ENCODE assay signal across 22 cellular contexts in genomic region chr11:17883946-17884345, GRCh38.
DNase-seq lines count a peak whose midpoint lies in the region; ATAC-seq and TF ChIP-seq lines count a peak whose summit lies in the region.
"Had no signal": no experiment of that assay in that cellular context is flagged by ENCODE, and none has a peak within 500 bp of the region (broad histone marks: within the 10 kb centered on the region; RNA-seq: fewer than 3 reads in every experiment).

No MANE protein-coding gene starts in this region.

- no peaks in the 10 kb centered on the region for H3K27me3 Mint-ChIP-seq in GM23338 (ENCODE audit: insufficient read depth, low read depth, poor library complexity)
- H3K27me3 Mint-ChIP-seq in WTC11 (ENCODE audit: low read depth): no peaks in the 10 kb centered on the region
- H3K27me3 Mint-ChIP-seq in naive thymus-derived CD8-positive, alpha-beta T cell: no peaks in the 10 kb centered on the region
- H3K27me3 Mint-ChIP-seq: CD4-positive, alpha-beta T cell had no signal

- H3K36me3 Mint-ChIP-seq in GM23338 (ENCODE audit: low read depth) (no peaks in the 10 kb centered on the region), WTC11 (no peaks in the 10 kb centered on the region)
- H3K36me3 Mint-ChIP-seq in naive thymus-derived CD8-positive, alpha-beta T cell: peaks cover 0 to 18% (median under 1%) of the 10 kb centered on the region in 3 donors

- intact Hi-C loops in spleen (cut with DNase I; ENCODE audit: low total_unique reads): no loop called here

- H3K79me2 ChIP-seq in GM23338 (replicated peaks; ENCODE audit: insufficient read depth): no peaks in the 10 kb centered on the region

- H2AK5ac ChIP-seq in neuronal stem cell (ENCODE audit: low read depth, low read length): peak overlapping the region; percentile 67

- CTCF ChIA-PET in WTC11 (lab: Charles Lee): interaction anchor here (1.0 to 2.0 kb wide), 6 partner anchors 10 to 163 kb away, joined by 3 to 8 read pairs (median 4); no protein-coding TSS in a partner anchor

- H2BK5ac ChIP-seq in neuronal stem cell (ENCODE audit: low read length): no peak overlapping the region

- H3K23ac ChIP-seq in neuronal stem cell (ENCODE audit: low read depth, low read length, poor library complexity): peak overlapping the region; percentile 23

- no peaks in the 10 kb centered on the region for H3K79me1 ChIP-seq in neuronal stem cell (ENCODE audit: low read depth, low read length)

- H2BK120ac ChIP-seq in neuronal stem cell (ENCODE audit: low read depth, low read length): no peak overlapping the region

- TF ChIP-seq CTCF in GM23338 (conservative IDR thresholded peaks at IDR 0.05; ENCODE audit: low read depth in 2 of 2) (no peak), WTC11 (IDR thresholded peaks at IDR 0.05) (no peak), spleen (IDR thresholded peaks at IDR 0.05 in 8 of 11, conservative IDR thresholded peaks at IDR 0.05 in 3 of 11) (no peak)

- H3F3A ChIP-seq in GM23338 (replicated peaks; ENCODE audit: low read depth): no peaks in the 10 kb centered on the region

- H3K27ac ChIP-seq in GM23338 (ENCODE audit: low read depth) (no peak overlapping the region), neuronal stem cell (replicated peaks; ENCODE audit: low read length) (no peak overlapping the region), spleen (no peak overlapping the region)
- H3K27ac ChIP-seq: A549; BLaER1 treated with 17β-estradiol and CSF1 and Interleukin-3, amounts not matched to agents 10 nM and 100 nM had no signal

- no peak overlapping the region for H4K8ac ChIP-seq in neuronal stem cell (ENCODE audit: low read depth, low read length)

- no peak overlapping the region for H2BK15ac ChIP-seq in neuronal stem cell (ENCODE audit: low read length)

- H3K9ac ChIP-seq in neuronal stem cell (ENCODE audit: low read depth, low read length, poor library complexity): no peak overlapping the region
- H3K9ac ChIP-seq: BLaER1 treated with 17β-estradiol and CSF1 and Interleukin-3, amounts not matched to agents 10 nM and 100 nM had no signal

- H3K27me3 ChIP-seq in GM23338 (ENCODE audit: insufficient read depth): no peaks in the 10 kb centered on the region
- H3K27me3 ChIP-seq in neuronal stem cell (ENCODE audit: control insufficient read depth in 3 of 3, insufficient read depth in 3 of 3, low read depth in 1 of 3, low read length in 3 of 3): no peaks in the 10 kb centered on the region
- H3K27me3 ChIP-seq in spleen (replicated peaks in 1 of 7): no peaks in the 10 kb centered on the region
- H3K27me3 ChIP-seq: BE2C; BLaER1 treated with 17β-estradiol and CSF1 and Interleukin-3, amounts not matched to agents 10 nM and 100 nM had no signal

- H3K9me2 ChIP-seq in GM23338 (ENCODE audit: insufficient read depth): no peaks in the 10 kb centered on the region

- H2AFZ ChIP-seq in GM23338: no peak overlapping the region
- no peak overlapping the region for H2AFZ ChIP-seq in neuronal stem cell (ENCODE audit: low read length)

- H4K91ac ChIP-seq in neuronal stem cell (ENCODE audit: low read depth, low read length, poor library complexity): no peak overlapping the region

- no peaks in the 10 kb centered on the region for H3K9me3 ChIP-seq in neuronal stem cell (replicated peaks in 1 of 2; ENCODE audit: control insufficient read depth in 2 of 2, insufficient read depth in 1 of 2, low read depth in 1 of 2, low read length in 2 of 2)
- H3K9me3 ChIP-seq in spleen: no peaks in the 10 kb centered on the region
- H3K9me3 ChIP-seq: A549; BE2C; BLaER1 treated with 17β-estradiol and CSF1 and Interleukin-3, amounts not matched to agents 10 nM and 100 nM had no signal

- H3K9me3 Mint-ChIP-seq in GM23338 (no peaks in the 10 kb centered on the region), WTC11 (no peaks in the 10 kb centered on the region)
- no peaks in the 10 kb centered on the region for H3K9me3 Mint-ChIP-seq in naive thymus-derived CD8-positive, alpha-beta T cell
- H3K9me3 Mint-ChIP-seq: CD14-positive monocyte; CD4-positive, alpha-beta T cell; CD8-positive, alpha-beta memory T cell had no signal

- H3K18ac ChIP-seq in neuronal stem cell (ENCODE audit: low read length): peak overlapping the region; percentile 54

- WGBS in neuronal stem cell (ENCODE audit: extremely low coverage in 2 of 2, insufficient read length in 2 of 2, insufficient replicate concordance in 1 of 2), 2 donors: no CpG with 5 or more reads among the region's 27 CpGs
- 94 to 98% (median 96%) methylated on average over 27 of the region's 27 CpGs for WGBS in spleen, 5 donors

- peak; percentile 27 for DNase-seq in GM23338 (ENCODE audit: low spot score)
- DNase-seq in WTC11 (ENCODE audit: low spot score): peak; percentile 22
- no peak for DNase-seq in neuronal stem cell (ENCODE audit: low spot score)
- no peak for DNase-seq in naive thymus-derived CD8-positive, alpha-beta T cell
- DNase-seq in spleen: no peak
- DNase-seq: 8988T; ACHN; AML-193; BE2C; CD4-positive, alpha-beta T cell; CD8-positive, alpha-beta memory T cell; DMS 273 treated with DMSO at 0.1 percent for 48 hours; DMS79; EL; GDM1; GOT3; HCEC 1CT had no signal

- no peak overlapping the region for H3K4me2 ChIP-seq in GM23338
- H3K4me2 ChIP-seq in neuronal stem cell (ENCODE audit: insufficient read depth, low read length, poor library complexity, severe bottlenecking): no peak overlapping the region
- H3K4me2 ChIP-seq: A549; BLaER1 treated with 17β-estradiol and CSF1 and Interleukin-3, amounts not matched to agents 10 nM and 100 nM had no signal

- H3K4me1 Mint-ChIP-seq in GM23338 (peaks cover 24% of the 10 kb centered on the region; the same call in 2 of the 3 replicates), WTC11 (peaks cover 17% of the 10 kb centered on the region)
- peaks cover 0 to 8% (median 0%) of the 10 kb centered on the region in 4 donors for H3K4me1 Mint-ChIP-seq in naive thymus-derived CD8-positive, alpha-beta T cell
- H3K4me1 Mint-ChIP-seq: CD14-positive monocyte; CD8-positive, alpha-beta memory T cell had no signal

- H3K4me1 ChIP-seq in GM23338 (ENCODE audit: insufficient read depth): peaks cover 4% of the 10 kb centered on the region; the same call in 1 of the 2 replicates
- peaks cover 7 to 10% of the 10 kb centered on the region in 2 donors for H3K4me1 ChIP-seq in neuronal stem cell (ENCODE audit: control insufficient read depth in 2 of 2, insufficient read depth in 1 of 2, low read depth in 1 of 2, low read length in 2 of 2)
- H3K4me1 ChIP-seq in spleen: no peaks in the 10 kb centered on the region
- H3K4me1 ChIP-seq: A549, BE2C had no signal

- H3K4ac ChIP-seq in neuronal stem cell (ENCODE audit: low read length): no peak overlapping the region

- ATAC-seq in GM23338: peak; percentile 35; the same call in 2 of the 3 replicates
- ATAC-seq in WTC11: no peak
- no peak for ATAC-seq in naive thymus-derived CD8-positive, alpha-beta T cell
- no peak for ATAC-seq in HG02852 (IDR thresholded peaks at IDR 0.05; ENCODE audit: unreplicated experiment)
- ATAC-seq: A549, GM12878 had no signal

- H3K36me3 ChIP-seq in GM23338 (ENCODE audit: insufficient read depth) (no peaks in the 10 kb centered on the region), neuronal stem cell (replicated peaks in 1 of 2; ENCODE audit: control insufficient read depth in 2 of 2, insufficient read depth in 2 of 2, low read length in 2 of 2) (no peaks in the 10 kb centered on the region), spleen (peaks cover 0 to 26% (median 0%) of the 10 kb centered on the region in 6 donors)
- H3K36me3 ChIP-seq: BE2C had no signal

- H2BK12ac ChIP-seq in neuronal stem cell (ENCODE audit: low read length): no peak overlapping the region

- POLR2A ChIA-PET in WTC11 (lab: Charles Lee): no interaction called here
- POLR2A ChIA-PET in naive thymus-derived CD8-positive, alpha-beta T cell (lab: Charles Lee): no interaction called here

- H3K27ac Mint-ChIP-seq in GM23338 (no peak overlapping the region), WTC11 (no peak overlapping the region)
- no peak overlapping the region for H3K27ac Mint-ChIP-seq in naive thymus-derived CD8-positive, alpha-beta T cell
- H3K27ac Mint-ChIP-seq: CD14-positive monocyte; CD4-positive, alpha-beta T cell; CD8-positive, alpha-beta memory T cell had no signal

- H3K14ac ChIP-seq in neuronal stem cell (ENCODE audit: low read length): no peak overlapping the region

- H3K4me3 Mint-ChIP-seq in GM23338 (no peak overlapping the region), WTC11 (no peak overlapping the region)
- no peak overlapping the region for H3K4me3 Mint-ChIP-seq in naive thymus-derived CD8-positive, alpha-beta T cell
- H3K4me3 Mint-ChIP-seq: CD14-positive monocyte; CD4-positive, alpha-beta T cell; CD8-positive, alpha-beta memory T cell had no signal

- H3K4me3 ChIP-seq in GM23338 (no peak overlapping the region), neuronal stem cell (ENCODE audit: low read length in 2 of 2) (no peak overlapping the region), spleen (no peak overlapping the region)
- H3K4me3 ChIP-seq: A549; BLaER1 treated with 17β-estradiol and CSF1 and Interleukin-3, amounts not matched to agents 10 nM and 100 nM; GM12878 had no signal

- TF ChIP-seq POLR2A in spleen (IDR thresholded peaks at IDR 0.05): no peak

- H4K20me1 ChIP-seq in GM23338 (replicated peaks; ENCODE audit: insufficient read depth): no peaks in the 10 kb centered on the region

TF ChIP-seq in WTC11, 78 proteins besides CTCF, POLR2A, EP300 and RAD21 (continues in another document):
- TF ChIP-seq CREB1 (CRISPR knock-in tag; IDR thresholded peaks at IDR 0.05) (no peak), ZSCAN18 (CRISPR knock-in tag; IDR thresholded peaks at IDR 0.05) (no peak)

Comparison
In these comparisons a context has a peak if more than half of its experiments do, and no peak if none do; other contexts are left out.
1. DNase-seq: peak in GM23338 (single experiment) and WTC11 (single experiment); none in neuronal stem cell (single experiment), naive thymus-derived CD8-positive, alpha-beta T cell (0 of 10) and spleen (single experiment).